ENCODE assay signal across 18 cellular contexts in genomic region chr16:84459517-84459894, GRCh38.
"Had no signal": no experiment of that assay in that cellular context is flagged by ENCODE, and none has a peak within 500 bp of the region (broad histone marks: within the 10 kb centered on the region; RNA-seq: fewer than 3 reads in every experiment).

No MANE protein-coding gene starts in this region.

- H3K27me3 ChIP-seq: MG63 had no signal

- H3K4me2 ChIP-seq: SK-N-SH had no signal

- H3K36me3 ChIP-seq: MG63 had no signal

- H3K9me3 ChIP-seq: MG63, SK-N-SH had no signal

- H3K4me3 ChIP-seq: MG63 had no signal

- DNase-seq: Karpas-422, KG1, MG63, NCI-H1105, NCI-H1417 treated with DMSO at 0.1 percent for 48 hours, NCI-H146, NCI-H1694 treated with DMSO at 0.1 percent for 48 hours, NCI-H1930, NCI-H2081, NCI-H2107, NCI-H2227 treated with DMSO at 0.1 percent for 48 hours, NCI-H526 treated with DMSO at 0.1 percent for 48 hours, NCI-H774, RPMI8226, SIG-M5, SK-N-SH, SW 1271 had no signal

- H3K9ac ChIP-seq: SK-N-SH had no signal

- H3K27ac ChIP-seq: HL-60 had no signal
